8 cellular contexts compared by ENCODE assay signal in genomic region chr2:146927080-146927714, GRCh38.
DNase-seq lines count a peak whose midpoint lies in the region; ATAC-seq and TF ChIP-seq lines count a peak whose summit lies in the region.

No MANE protein-coding gene starts in this region.

- H3K36me3 Mint-ChIP-seq in stimulated activated effector memory CD8-positive, alpha-beta T cell treated with anti-CD3 and anti-CD28 coated beads, Interleukin-12 subunit alpha, Interleukin-12 subunit beta, amount 100 ng/mL, for 72 hours: no peaks in the 10 kb centered on the region

- no peaks in the 10 kb centered on the region for H3K4me1 Mint-ChIP-seq in stimulated activated effector memory CD8-positive, alpha-beta T cell treated with anti-CD3 and anti-CD28 coated beads, Interleukin-12 subunit alpha, Interleukin-12 subunit beta, amount 100 ng/mL, for 72 hours

- intact Hi-C loops in head of caudate nucleus (cut with DNase I): no loop called here

- no peaks in the 10 kb centered on the region for H3K9me3 Mint-ChIP-seq in stimulated activated effector memory CD8-positive, alpha-beta T cell treated with anti-CD3 and anti-CD28 coated beads, Interleukin-12 subunit alpha, Interleukin-12 subunit beta, amount 100 ng/mL, for 72 hours

- in situ Hi-C loops in Caki2 (cut with HindIII; ENCODE audit: low pct_unique_long_range_greater_than_20kb, low sequenced_read_pairs): no loop called here

- ATAC-seq in SK-N-SH treated with all-trans-retinoic acid at 6 μM for 48 hours: peak; percentile 99
- ATAC-seq in stimulated activated effector memory CD8-positive, alpha-beta T cell treated with anti-CD3 and anti-CD28 coated beads, Interleukin-12 subunit alpha, Interleukin-12 subunit beta, amount 100 ng/mL, for 72 hours: no peak
- no peak for ATAC-seq in HG02610 (IDR thresholded peaks at IDR 0.05; ENCODE audit: unreplicated experiment)
- no peak for ATAC-seq in HG03469 (IDR thresholded peaks at IDR 0.05; ENCODE audit: unreplicated experiment)

- no peak overlapping the region for H3K27ac Mint-ChIP-seq in stimulated activated effector memory CD8-positive, alpha-beta T cell treated with anti-CD3 and anti-CD28 coated beads, Interleukin-12 subunit alpha, Interleukin-12 subunit beta, amount 100 ng/mL, for 72 hours

- no peak overlapping the region for H3K4me3 Mint-ChIP-seq in stimulated activated effector memory CD8-positive, alpha-beta T cell treated with anti-CD3 and anti-CD28 coated beads, Interleukin-12 subunit alpha, Interleukin-12 subunit beta, amount 100 ng/mL, for 72 hours

- peak; percentile 42 for DNase-seq in Caki2 (ENCODE audit: low read depth)
- peak; percentile 35 for DNase-seq in HK-2 (ENCODE audit: unreplicated experiment)
- DNase-seq in head of caudate nucleus: peak in 38 of 42 donors; percentile 8 to 74 (median 50)
- DNase-seq in pulmonary artery endothelial cell (ENCODE audit: low read depth, low spot score): peak; percentile 5
- DNase-seq in stimulated activated effector memory CD8-positive, alpha-beta T cell treated with anti-CD3 and anti-CD28 coated beads, Interleukin-12 subunit alpha, Interleukin-12 subunit beta, amount 100 ng/mL, for 72 hours (ENCODE audit: low spot score in 2 of 2): no peak

TF ChIP-seq in SK-N-SH treated with all-trans-retinoic acid at 6 μM for 48 hours, 23 proteins besides CTCF, POLR2A, EP300 and RAD21:
- no peak for TF ChIP-seq POU6F1 (CRISPR knock-in tag; IDR thresholded peaks at IDR 0.05; ENCODE audit: borderline replicate concordance, low read depth)
- TF ChIP-seq ARNTL (CRISPR knock-in tag; IDR thresholded peaks at IDR 0.05; ENCODE audit: borderline replicate concordance, low read depth): no peak
- TF ChIP-seq GLIS3 (CRISPR knock-in tag; IDR thresholded peaks at IDR 0.05): no peak
- no peak for TF ChIP-seq ZFP30 (CRISPR knock-in tag; IDR thresholded peaks at IDR 0.05)
- no peak for TF ChIP-seq TSHZ2 (CRISPR knock-in tag; IDR thresholded peaks at IDR 0.05)
- no peak for TF ChIP-seq CSRNP3 (CRISPR knock-in tag; IDR thresholded peaks at IDR 0.05)
- TF ChIP-seq CREB5 (CRISPR knock-in tag; IDR thresholded peaks at IDR 0.05; ENCODE audit: low read depth): no peak
- no peak for TF ChIP-seq RARB (CRISPR knock-in tag; IDR thresholded peaks at IDR 0.05)
- TF ChIP-seq ESRRG (CRISPR knock-in tag; IDR thresholded peaks at IDR 0.05): no peak
- TF ChIP-seq ZFP3 (CRISPR knock-in tag; IDR thresholded peaks at IDR 0.05): no peak
- no peak for TF ChIP-seq OSR1 (CRISPR knock-in tag; IDR thresholded peaks at IDR 0.05)
- TF ChIP-seq ZNF565 (CRISPR knock-in tag; conservative IDR thresholded peaks at IDR 0.05; ENCODE audit: low read depth): no peak
- TF ChIP-seq CSDC2 (CRISPR knock-in tag; IDR thresholded peaks at IDR 0.05): no peak

Comparison
In these comparisons a context has a peak if more than half of its experiments do, and no peak if none do; other contexts are left out.
1. DNase-seq: peak in Caki2 (single experiment), HK-2 (single experiment), head of caudate nucleus (38 of 42) and pulmonary artery endothelial cell (single experiment); none in stimulated activated effector memory CD8-positive, alpha-beta T cell treated with anti-CD3 and anti-CD28 coated beads, Interleukin-12 subunit alpha, Interleukin-12 subunit beta, amount 100 ng/mL, for 72 hours (0 of 2).